In the genomic region with DNA sequence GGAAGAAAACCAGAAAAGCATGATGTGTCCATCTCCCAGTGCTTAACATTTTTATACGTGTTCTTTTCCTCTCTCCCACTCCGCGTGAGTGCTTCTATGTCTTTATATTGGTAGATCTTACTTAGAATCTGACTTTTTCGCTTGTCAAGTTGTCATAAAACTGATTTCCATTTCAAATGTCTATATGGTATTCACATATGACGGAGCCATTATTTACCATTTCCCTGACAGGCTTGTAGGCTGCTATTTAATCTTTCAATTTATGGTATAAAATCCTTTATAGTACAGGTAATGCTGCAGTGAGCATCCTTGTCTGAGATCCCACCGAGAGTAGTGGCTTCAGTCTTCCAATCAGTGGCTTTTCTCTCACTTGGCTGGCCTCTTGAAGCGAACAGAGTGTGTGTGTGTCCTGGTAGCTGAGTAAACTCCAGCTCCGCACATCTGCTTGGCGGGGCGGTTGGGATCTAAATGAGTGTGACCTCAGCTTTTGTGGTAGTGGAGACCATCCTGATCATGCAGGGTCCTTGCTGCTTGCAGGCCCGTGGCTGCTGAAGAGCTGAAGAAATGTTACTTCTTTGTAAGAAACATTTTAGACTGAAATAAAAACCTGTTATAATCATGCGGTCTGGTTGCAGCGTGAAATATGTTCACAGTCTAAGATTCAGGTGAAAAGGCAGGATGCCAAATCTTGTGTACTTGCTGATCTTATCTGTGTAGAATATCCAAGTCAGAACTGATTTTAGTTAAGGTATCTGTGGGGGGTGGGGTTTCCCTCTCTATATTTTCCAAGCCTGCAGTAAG, we compare ENCODE assay signal across 17 cellular contexts. TPM values are rescaled to one million over a fixed set of nuclear protein-coding genes. Genes with fewer than 3 reads are reported as not detected.
DNase-seq lines count a peak whose midpoint lies in the region; ATAC-seq and TF ChIP-seq lines count a peak whose summit lies in the region.
"Had no signal": no experiment of that assay in that cellular context is flagged by ENCODE, and none has a peak within 500 bp of the region (broad histone marks: within the 10 kb centered on the region; RNA-seq: fewer than 3 reads in every experiment).

No MANE protein-coding gene starts in this region.

- no peak overlapping the region for H2AFZ ChIP-seq in PC-9

- H3K4me3 ChIP-seq in PC-9 (no peak overlapping the region), spleen (no peak overlapping the region), right cardiac atrium (ENCODE audit: low read length) (no peak overlapping the region)
- H3K4me3 ChIP-seq: vagina had no signal

- no peaks in the 10 kb centered on the region for H4K20me1 ChIP-seq in PC-9 (ENCODE audit: insufficient read depth)

- peaks cover 23% of the 10 kb centered on the region for H3F3A ChIP-seq in PC-9 (ENCODE audit: insufficient read depth, low read depth)

- H3K36me3 Mint-ChIP-seq in activated CD4-positive, alpha-beta T cell treated with anti-CD3 and anti-CD28 coated beads, Interleukin-2, amount 10 ng/mL, durations not matched to agents 7 days and 5 days (ENCODE audit: low read depth): peaks cover 59% of the 10 kb centered on the region
- no peaks in the 10 kb centered on the region for H3K36me3 Mint-ChIP-seq in brain

- BruUV-seq in PC-9 (replicated peaks; lab: Mats Ljungman, UMichigan): no TSS peak

- peak; percentile 39 for DNase-seq in activated CD4-positive, alpha-beta T cell treated with anti-CD3 and anti-CD28 coated beads, Interleukin-2, amount 10 ng/mL, durations not matched to agents 7 days and 5 days
- DNase-seq in activated CD4-positive, alpha-beta T cell treated with anti-CD3 and anti-CD28 coated beads, Interleukin-2, amount 50 U/mL, for 48 hours: no peak
- DNase-seq in PC-9 (no peak), spleen (peak; percentile 20), right cardiac atrium (no peak)
- DNase-seq: ACHN; activated B cell treated with CpG ODN at 0.5 μM for 24 hours; effector memory CD4-positive, alpha-beta T cell; OCI-M1; stimulated activated CD4-positive, alpha-beta T cell treated with anti-CD3 and anti-CD28 coated beads, Interleukin-4, amount 100 ng/mL, for 4 hours had no signal

- ATAC-seq in GM21423 (IDR thresholded peaks at IDR 0.05; ENCODE audit: unreplicated experiment) (no peak), HG02970 (IDR thresholded peaks at IDR 0.05; ENCODE audit: low FRiP score, unreplicated experiment) (no peak), right cardiac atrium (no peak)
- ATAC-seq: sciatic nerve had no signal

- peak overlapping the region; percentile 46 for H3K4me3 Mint-ChIP-seq in activated CD4-positive, alpha-beta T cell treated with anti-CD3 and anti-CD28 coated beads, Interleukin-2, amount 10 ng/mL, durations not matched to agents 7 days and 5 days
- H3K4me3 Mint-ChIP-seq in brain: no peak overlapping the region
- H3K4me3 Mint-ChIP-seq: activated B cell treated with CpG ODN at 0.5 μM for 24 hours, neural crest cell had no signal

- POLR2A ChIA-PET in activated CD4-positive, alpha-beta T cell treated with anti-CD3 and anti-CD28 coated beads, Interleukin-2, amount 10 ng/mL, durations not matched to agents 7 days and 5 days (lab: Charles Lee): interaction anchor here (0.5 kb wide), 1 partner anchor 587 kb away, joined by 3 read pairs; no protein-coding TSS in a partner anchor
- POLR2A ChIA-PET in PC-9 (lab: Charles Lee; ENCODE audit: unreplicated experiment): interaction anchor here (0.6 kb wide), 1 partner anchor 75 kb away, joined by 6 read pairs; no protein-coding TSS in a partner anchor

- H3K4me1 Mint-ChIP-seq in activated CD4-positive, alpha-beta T cell treated with anti-CD3 and anti-CD28 coated beads, Interleukin-2, amount 10 ng/mL, durations not matched to agents 7 days and 5 days: peaks cover 96% of the 10 kb centered on the region
- peaks cover 82% of the 10 kb centered on the region for H3K4me1 Mint-ChIP-seq in brain

- peaks cover 67% of the 10 kb centered on the region for H3K4me1 ChIP-seq in PC-9 (replicated peaks; ENCODE audit: insufficient read depth)
- peaks cover 26 to 100% (median 86%) of the 10 kb centered on the region in 6 donors for H3K4me1 ChIP-seq in spleen
- peaks cover 24% of the 10 kb centered on the region for H3K4me1 ChIP-seq in right cardiac atrium (ENCODE audit: control insufficient read depth, insufficient read depth, low read length)

- CTCF ChIA-PET in activated CD4-positive, alpha-beta T cell treated with anti-CD3 and anti-CD28 coated beads, Interleukin-2, amount 10 ng/mL, durations not matched to agents 7 days and 5 days (lab: Charles Lee): interaction anchor here (0.7 to 1.9 kb wide), 4 partner anchors 14 to 35 kb away, joined by 3 to 5 read pairs (median 3); no protein-coding TSS in a partner anchor
- CTCF ChIA-PET in PC-9 (lab: Charles Lee): interaction anchor here (0.6 kb wide), 1 partner anchor 909 kb away, joined by 3 read pairs; no protein-coding TSS in a partner anchor

- H3K27ac Mint-ChIP-seq in activated CD4-positive, alpha-beta T cell treated with anti-CD3 and anti-CD28 coated beads, Interleukin-2, amount 10 ng/mL, durations not matched to agents 7 days and 5 days: peak overlapping the region; percentile 80
- peak overlapping the region in 3 of 5 experiments; percentile 28 to 82 (median 38) for H3K27ac Mint-ChIP-seq in brain
- H3K27ac Mint-ChIP-seq: activated B cell treated with CpG ODN at 0.5 μM for 24 hours had no signal

- TF ChIP-seq POLR2A in spleen (IDR thresholded peaks at IDR 0.05): no peak

- H3K27me3 ChIP-seq in PC-9 (ENCODE audit: insufficient read depth, low read depth) (no peaks in the 10 kb centered on the region), spleen (replicated peaks in 1 of 7) (no peaks in the 10 kb centered on the region), right cardiac atrium (ENCODE audit: control insufficient read depth, insufficient read depth) (no peaks in the 10 kb centered on the region)
- H3K27me3 ChIP-seq: vagina had no signal

- 87 to 92% (median 89%) methylated on average over 13 of the region's 13 CpGs for WGBS in spleen, 5 donors
- 92% methylated on average over 13 of the region's 13 CpGs for WGBS in right cardiac atrium

- H3K36me3 ChIP-seq in PC-9 (ENCODE audit: low read depth): no peaks in the 10 kb centered on the region
- peaks cover 0 to 7% (median 0%) of the 10 kb centered on the region in 6 donors for H3K36me3 ChIP-seq in spleen
- H3K36me3 ChIP-seq: vagina had no signal

- H3K79me2 ChIP-seq in PC-9 (ENCODE audit: low read depth): peaks cover 74% of the 10 kb centered on the region

- intact Hi-C loops in PC-9 (cut with micrococcal nuclease; ENCODE audit: unreplicated experiment) (loop anchor here (5.0 kb wide), 1 partner anchor 77 kb away; no protein-coding TSS in a partner anchor), spleen (cut with DNase I; ENCODE audit: low total_unique reads) (no loop called here), right cardiac atrium (cut with DNase I) (no loop called here)

- no peaks in the 10 kb centered on the region for H3K9me3 ChIP-seq in PC-9 (ENCODE audit: insufficient read depth, low read depth)
- H3K9me3 ChIP-seq in spleen: no peaks in the 10 kb centered on the region
- no peaks in the 10 kb centered on the region for H3K9me3 ChIP-seq in right cardiac atrium (ENCODE audit: control insufficient read depth, low read length)
- H3K9me3 ChIP-seq: vagina had no signal

- no peaks in the 10 kb centered on the region for H3K9me3 Mint-ChIP-seq in activated CD4-positive, alpha-beta T cell treated with anti-CD3 and anti-CD28 coated beads, Interleukin-2, amount 10 ng/mL, durations not matched to agents 7 days and 5 days
- H3K9me3 Mint-ChIP-seq in brain: no peaks in the 10 kb centered on the region
- H3K9me3 Mint-ChIP-seq: activated B cell treated with CpG ODN at 0.5 μM for 24 hours; activated T-helper 2 cell treated with anti-CD3 and anti-CD28 coated beads, Interferon-gamma antibody, Interleukin-2, Interleukin-4, amounts not matched to agents 10 μg/mL and 5 μg/mL and 100 μg/mL, durations not matched to agents 14 hours and 24 hours and 36 hours; neural crest cell had no signal

- TF ChIP-seq CTCF in PC-9 (conservative IDR thresholded peaks at IDR 0.05): no peak
- no peak for TF ChIP-seq CTCF in brain (conservative IDR thresholded peaks at IDR 0.05)
- TF ChIP-seq CTCF in spleen (IDR thresholded peaks at IDR 0.05 in 8 of 11, conservative IDR thresholded peaks at IDR 0.05 in 3 of 11): no peak

- no peaks in the 10 kb centered on the region for H3K9me2 ChIP-seq in PC-9 (ENCODE audit: insufficient read depth)

- H3K27ac ChIP-seq in PC-9 (0 out of 2 replicates have a peak overlapping the region, but pooled peaks have one; percentile 11), spleen (peak overlapping the region in 1 of 8 donors; percentile 11), right cardiac atrium (ENCODE audit: low read length) (no peak overlapping the region)
- H3K27ac ChIP-seq: vagina had no signal

- no peaks in the 10 kb centered on the region for H3K27me3 Mint-ChIP-seq in activated CD4-positive, alpha-beta T cell treated with anti-CD3 and anti-CD28 coated beads, Interleukin-2, amount 10 ng/mL, durations not matched to agents 7 days and 5 days
- no peaks in the 10 kb centered on the region for H3K27me3 Mint-ChIP-seq in brain
- H3K27me3 Mint-ChIP-seq: activated B cell treated with CpG ODN at 0.5 μM for 24 hours had no signal

- H3K4me2 ChIP-seq in PC-9: peak overlapping the region; percentile 21; the same call in 1 of the 2 replicates

RNA-seq across cellular contexts. Expression of gene INPP4A, which starts 40.2 kb away (rescaled TPM):
- 100 to 1,000 TPM; 140 to 165 TPM for total RNA-seq in activated CD4-positive, alpha-beta T cell treated with anti-CD3 and anti-CD28 coated beads, Interleukin-2, amount 10 ng/mL, durations not matched to agents 7 days and 5 days
- total RNA-seq in PC-9 (2021): 50.5 and 52.9 TPM in 2 replicates
- polyA plus RNA-seq in brain (ENCODE audit: insufficient read depth, low read depth, low replicate concordance): 11.1 TPM
- total RNA-seq in spleen: 100 to 1,000 TPM in 1 of 7 donors, 10 to 100 TPM in 6; 55.1 to 102 (median 76.5) TPM
- polyA plus RNA-seq in spleen: 1 to 10 TPM; 6.4 to 9.7 (median 7.1) TPM
- total RNA-seq in right cardiac atrium: 10 to 100 TPM; 15.7 to 18.1 (median 15.8) TPM
- 5.1 TPM for polyA plus RNA-seq in right cardiac atrium

Comparison
In these comparisons a context has a peak if more than half of its experiments do, and no peak if none do; other contexts are left out.
1. DNase-seq: peak in activated CD4-positive, alpha-beta T cell treated with anti-CD3 and anti-CD28 coated beads, Interleukin-2, amount 10 ng/mL, durations not matched to agents 7 days and 5 days (single experiment) and spleen (single experiment); none in activated CD4-positive, alpha-beta T cell treated with anti-CD3 and anti-CD28 coated beads, Interleukin-2, amount 50 U/mL, for 48 hours (0 of 2), PC-9 (0 of 2) and right cardiac atrium (0 of 3).